Comparison of ENCODE assay signal across 30 cellular contexts in genomic region chr14:92798811-92799210, GRCh38.
"Had no signal": no experiment of that assay in that cellular context is flagged by ENCODE, and none has a peak within 500 bp of the region (broad histone marks: within the 10 kb centered on the region; RNA-seq: fewer than 3 reads in every experiment).

No MANE protein-coding gene starts in this region.

- H3K27me3 ChIP-seq: neural progenitor cell, ovary, spleen, stomach, thyroid gland, tibial nerve, upper lobe of right lung, vagina had no signal

- H2AFZ ChIP-seq: neural progenitor cell, parathyroid adenoma had no signal

- H3K4me2 ChIP-seq: neural progenitor cell, smooth muscle cell had no signal

- H3K27ac ChIP-seq: neural progenitor cell, ovary, parathyroid adenoma, psoas muscle, skin epidermis, spleen, stomach, thoracic aorta, thyroid gland, tibial nerve, upper lobe of right lung, vagina had no signal

- ATAC-seq: naive thymus-derived CD4-positive, alpha-beta T cell; natural killer cell; psoas muscle; right cardiac atrium; sciatic nerve; stimulated activated naive B cell treated with anti-CD40 and anti-IgM and Interleukin-4, amounts not matched to agents 10 μg/mL and 1 μg/mL and 100 μg/mL, for 72 hours; upper lobe of right lung had no signal

- DNase-seq: naive thymus-derived CD4-positive, alpha-beta T cell; natural killer cell; occipital lobe; ovary; posterior cingulate gyrus; psoas muscle; right cardiac atrium; spleen; stimulated activated CD4-positive, alpha-beta T cell treated with anti-CD3 and anti-CD28 coated beads, Interleukin-12 subunit alpha, Interleukin-12 subunit beta, amount 100 ng/mL, for 4 hours; stimulated activated CD4-positive, alpha-beta T cell treated with anti-CD3 and anti-CD28 coated beads, Interleukin-1b, Interleukin-23, amount 100 ng/mL, for 48 hours; stimulated activated CD4-positive, alpha-beta T cell treated with anti-CD3 and anti-CD28 coated beads, Interleukin-4, amount 100 ng/mL, for 1 hour; stimulated activated CD4-positive, alpha-beta T cell treated with anti-CD3 and anti-CD28 coated beads, Interleukin-4, amount 100 ng/mL, for 4 hours; stimulated activated CD8-positive, alpha-beta memory T cell treated with anti-CD3 and anti-CD28 coated beads, Interleukin-4, amount 100 ng/mL, for 48 hours; stimulated activated naive B cell treated with anti-CD40 and anti-IgM and Interleukin-4, amounts not matched to agents 10 μg/mL and 1 μg/mL and 100 μg/mL, for 72 hours; stimulated activated naive CD4-positive, alpha-beta T cell treated with Interleukin-2 at 50 U/mL for 16 hours; stomach; thyroid gland; upper lobe of right lung had no signal

- H3K4me3 Mint-ChIP-seq: natural killer cell; neural progenitor cell; stimulated activated naive B cell treated with anti-CD40 and anti-IgM and Interleukin-4, amounts not matched to agents 10 μg/mL and 1 μg/mL and 100 μg/mL, for 72 hours; stimulated activated naive CD8-positive, alpha-beta T cell treated with anti-CD3 and anti-CD28 coated beads, Interleukin-15, Interleukin-2, amounts not matched to agents 100 ng/mL and 50 ng/mL, for 24 hours; type B pancreatic cell had no signal

- H3K27ac Mint-ChIP-seq: nephron; neural progenitor cell; progenitor cell of endocrine pancreas; stimulated activated naive B cell treated with anti-CD40 and anti-IgM and Interleukin-4, amounts not matched to agents 10 μg/mL and 1 μg/mL and 100 μg/mL, for 72 hours; stimulated activated naive CD8-positive, alpha-beta T cell treated with anti-CD3 and anti-CD28 coated beads, Interleukin-15, Interleukin-2, amounts not matched to agents 100 ng/mL and 50 ng/mL, for 24 hours had no signal

- H3K27me3 Mint-ChIP-seq: naive thymus-derived CD4-positive, alpha-beta T cell; progenitor cell of endocrine pancreas; stimulated activated naive B cell treated with anti-CD40 and anti-IgM and Interleukin-4, amounts not matched to agents 10 μg/mL and 1 μg/mL and 100 μg/mL, for 72 hours; stimulated activated naive CD8-positive, alpha-beta T cell treated with anti-CD3 and anti-CD28 coated beads, Interleukin-15, Interleukin-2, amounts not matched to agents 100 ng/mL and 50 ng/mL, for 24 hours; type B pancreatic cell had no signal

- H3K36me3 ChIP-seq: neural progenitor cell, ovary had no signal

- H3K9me3 ChIP-seq: ovary, psoas muscle, spleen, stomach, thoracic aorta, thyroid gland, tibial nerve, upper lobe of right lung, vagina had no signal

- H3K4me3 ChIP-seq: neural progenitor cell, ovary, psoas muscle, skin epidermis, smooth muscle cell, spleen, stomach, thoracic aorta, thyroid gland, tibial nerve, upper lobe of right lung, vagina had no signal

- H3K9ac ChIP-seq: neural progenitor cell, parathyroid adenoma had no signal
